In genomic region chr9:85278769-85279168, GRCh38 we compare ENCODE assay signal across 8 cellular contexts.
"Had no signal": no experiment of that assay in that cellular context is flagged by ENCODE, and none has a peak within 500 bp of the region (broad histone marks: within the 10 kb centered on the region; RNA-seq: fewer than 3 reads in every experiment).

No MANE protein-coding gene starts in this region.

- DNase-seq: GDM1, GF-D8 had no signal

- FAIRE-seq: G401.6, GM12878, GM12891, GM12892, GM18507, GM19239 had no signal

- H3K4me3 ChIP-seq: GM12878 had no signal

- ATAC-seq: GM12878 had no signal
